Comparison of ENCODE assay signal across 10 cellular contexts in the genomic region with DNA sequence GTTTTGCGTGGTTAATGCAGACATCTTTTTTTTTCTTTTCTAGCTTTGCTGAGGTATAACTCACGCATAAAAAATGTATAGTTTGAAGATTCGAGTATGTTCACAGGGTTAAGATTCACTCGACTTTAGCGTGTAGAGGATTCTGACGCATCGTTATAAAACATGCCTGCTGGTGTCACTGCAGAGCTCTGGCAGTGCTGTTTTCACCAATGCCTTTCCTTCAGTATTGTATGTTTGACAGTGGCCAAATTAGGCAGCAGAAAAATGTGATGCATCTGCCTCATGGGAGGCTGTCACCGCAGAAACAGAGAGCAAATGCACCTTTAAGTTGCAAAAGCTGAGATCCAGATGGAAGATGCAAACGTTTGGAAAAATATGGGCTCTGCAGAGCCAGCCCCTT. TPM values are rescaled to one million over a fixed set of nuclear protein-coding genes. Genes with fewer than 3 reads are reported as not detected.
DNase-seq lines count a peak whose midpoint lies in the region; ATAC-seq, FAIRE-seq and TF ChIP-seq lines count a peak whose summit lies in the region.
"Had no signal": no experiment of that assay in that cellular context is flagged by ENCODE, and none has a peak within 500 bp of the region (broad histone marks: within the 10 kb centered on the region; RNA-seq: fewer than 3 reads in every experiment).

No MANE protein-coding gene starts in this region.

- no peak overlapping the region for H3K4me3 ChIP-seq in HepG2 (replicated peaks in 1 of 3; ENCODE audit: insufficient read depth in 1 of 3, low read depth in 2 of 3, low read length in 3 of 3)
- H3K4me3 ChIP-seq: BLaER1 had no signal

- peaks cover 0 to 3% of the 10 kb centered on the region in 2 experiments; a peak in 3 of 5 replicates for H3K27me3 ChIP-seq in HepG2 (ENCODE audit: control insufficient read depth in 1 of 2, insufficient read depth in 2 of 2, low read length in 2 of 2)
- H3K27me3 ChIP-seq: BLaER1 had no signal

- no peaks in the 10 kb centered on the region for H3K36me3 ChIP-seq in HepG2 (replicated peaks in 1 of 2; ENCODE audit: control insufficient read depth in 1 of 2, insufficient read depth in 2 of 2, low read length in 2 of 2)
- H3K36me3 ChIP-seq: BLaER1 had no signal

- peak; percentile 42 for DNase-seq in DMS53 (lab: John Stamatoyannopoulos, UW)
- no peak for DNase-seq in DMS53 treated with DMSO at 0.1 percent for 48 hours (lab: John Stamatoyannopoulos, UW; ENCODE audit: unreplicated experiment)
- DNase-seq in MV-4-11 (lab: John Stamatoyannopoulos, UW): peak; percentile 69
- peak; percentile 22 for DNase-seq in activated T-cell treated with anti-CD3 and anti-CD28 coated beads, Interleukin-2, amount 50 U/mL, for 4 hours
- DNase-seq in HepG2 (ENCODE audit: low spot score): peak; percentile 25

- no peak for TF ChIP-seq EP300 in HepG2 (IDR thresholded peaks at IDR 0.05; ENCODE audit: low read depth in 2 of 2, low read length in 2 of 2)
- no peak for TF ChIP-seq EP300 in HepG2 (CRISPR knock-in tag; IDR thresholded peaks at IDR 0.05; ENCODE audit: borderline replicate concordance)

- H3K27me3 Mint-ChIP-seq in activated T-cell treated with anti-CD3 and anti-CD28 coated beads, Interleukin-2, amount 50 U/mL, for 4 hours (ENCODE audit: low read depth): peaks cover 16% of the 10 kb centered on the region

- POLR2A ChIA-PET in HepG2 (lab: Yijun Ruan, JAX): no interaction called here

- peak; percentile 50; the same call in 1 of the 2 replicates for TF ChIP-seq RAD21 in HepG2 (CRISPR knock-in tag; IDR thresholded peaks at IDR 0.05)

- no peaks in the 10 kb centered on the region for H3K79me2 ChIP-seq in HepG2 (ENCODE audit: insufficient read depth, low read length)

- no peaks in the 10 kb centered on the region for H3K4me1 Mint-ChIP-seq in activated T-cell treated with anti-CD3 and anti-CD28 coated beads, Interleukin-2, amount 50 U/mL, for 4 hours (ENCODE audit: low read depth)

- peak; percentile 69 for TF ChIP-seq CTCF in HepG2 (CRISPR knock-in tag; IDR thresholded peaks at IDR 0.05)

- no peak overlapping the region for H3K4me3 Mint-ChIP-seq in activated T-cell treated with anti-CD3 and anti-CD28 coated beads, Interleukin-2, amount 50 U/mL, for 4 hours

- intact Hi-C loops in HepG2 (cut with micrococcal nuclease; ENCODE audit: unreplicated experiment): loop anchor here (1.0 kb wide), 2 partner anchors 127 to 268 kb away; no protein-coding TSS in a partner anchor

- peaks cover 5% of the 10 kb centered on the region for H3K9me3 Mint-ChIP-seq in activated T-cell treated with anti-CD3 and anti-CD28 coated beads, Interleukin-2, amount 50 U/mL, for 4 hours

- H2AFZ ChIP-seq in HepG2 (ENCODE audit: low read length): no peak overlapping the region

- no peaks in the 10 kb centered on the region for H3K9me3 ChIP-seq in HepG2 (ENCODE audit: low read length)
- H3K9me3 ChIP-seq: BLaER1 had no signal

- BruUV-seq in HepG2 (replicated peaks; lab: Mats Ljungman, UMichigan): no TSS peak

- no peaks in the 10 kb centered on the region for H3K36me3 Mint-ChIP-seq in activated T-cell treated with anti-CD3 and anti-CD28 coated beads, Interleukin-2, amount 50 U/mL, for 4 hours (ENCODE audit: insufficient read depth)

- H3K4me2 ChIP-seq in HepG2 (ENCODE audit: low read depth, low read length): no peak overlapping the region
- H3K4me2 ChIP-seq: BLaER1 had no signal

- no peaks in the 10 kb centered on the region for H3K4me1 ChIP-seq in HepG2 (ENCODE audit: insufficient read depth, low read length)
- H3K4me1 ChIP-seq: BLaER1 had no signal

- TF ChIP-seq POLR2A in HepG2 (IDR thresholded peaks at IDR 0.05; ENCODE audit: insufficient read depth in 1 of 2, low read depth in 2 of 2, low read length in 2 of 2): no peak

- 2% methylated on average over 9 of the region's 9 CpGs for WGBS in HepG2 (ENCODE audit: low lambda C conversion rate)

- in situ Hi-C loops in HepG2 (cut with HindIII; ENCODE audit: extremely low pct_ligation_motif_present, low pct_unique_long_range_greater_than_20kb): no loop called here

- peak; percentile 67 to 69 for ATAC-seq in activated T-cell treated with anti-CD3 and anti-CD28 coated beads, Interleukin-2, amount 50 U/mL, for 4 hours
- ATAC-seq in HepG2 (peak; percentile 95), GM19328 (IDR thresholded peaks at IDR 0.05; ENCODE audit: unreplicated experiment) (no peak), HG02870 (IDR thresholded peaks at IDR 0.05; ENCODE audit: unreplicated experiment) (no peak), HG03571 (IDR thresholded peaks at IDR 0.05; ENCODE audit: unreplicated experiment) (no peak)

- CTCF ChIA-PET in HepG2 (lab: Yijun Ruan, JAX; ENCODE audit: low intra/inter-chr PET ratio, low total read pairs): no interaction called here

- H3K9ac ChIP-seq in HepG2 (ENCODE audit: insufficient read depth, low read depth, low read length): no peak overlapping the region
- H3K9ac ChIP-seq: BLaER1 had no signal

- no peaks in the 10 kb centered on the region for H4K20me1 ChIP-seq in HepG2 (ENCODE audit: insufficient read depth, low read length)
- H4K20me1 ChIP-seq: BLaER1 had no signal

- no peak overlapping the region for H3K27ac ChIP-seq in HepG2 (ENCODE audit: extremely low read length, insufficient read depth, low read length)
- H3K27ac ChIP-seq: BLaER1 had no signal

- peak; percentile 82 for FAIRE-seq in HepG2 (lab: Jason Lieb, UNC)
- FAIRE-seq: TTC549 had no signal

RNA-seq across cellular contexts. Expression of gene SIRPB2, which starts 18.0 kb away (rescaled TPM):
- not detected for total RNA-seq in activated T-cell treated with anti-CD3 and anti-CD28 coated beads, Interleukin-2, amount 50 U/mL, for 4 hours
- not detected in 2 replicates for total RNA-seq in HepG2 (2016; rRNA removed; fragmentation: Illumina TruSeq; extraction: Trizol)
- not detected in 2 replicates for total RNA-seq in HepG2 (2016; cell fraction: cytosol; rRNA removed; fragmentation: Illumina TruSeq; extraction: Trizol; ENCODE audit: low read depth)
- not detected in 2 replicates for total RNA-seq in HepG2 (2016; cell fraction: insoluble cytoplasmic fraction; rRNA removed; fragmentation: Illumina TruSeq; extraction: Trizol)
- not detected in 2 replicates for total RNA-seq in HepG2 (2016; cell fraction: membrane; rRNA removed; fragmentation: Illumina TruSeq; extraction: Trizol)
- not detected in 2 replicates for total RNA-seq in HepG2 (2016; cell fraction: nucleus; rRNA removed; fragmentation: Illumina TruSeq; extraction: Trizol)
- not detected in 2 replicates for polyA plus RNA-seq in HepG2 (2011; rRNA removed)
- not detected in 2 replicates for polyA plus RNA-seq in HepG2 (2011; cell fraction: cytosol; rRNA removed)
- polyA plus RNA-seq in HepG2 (2011; cell fraction: nucleus; rRNA removed): not detected in 2 replicates
- not detected in 2 replicates for polyA plus RNA-seq in HepG2 (2012)
- not detected in 2 replicates for polyA plus RNA-seq in HepG2 (2016; cell fraction: cytosol; fragmentation: Illumina TruSeq; extraction: Trizol; ENCODE audit: low read depth)
- not detected in 2 replicates for polyA plus RNA-seq in HepG2 (2016; cell fraction: insoluble cytoplasmic fraction; fragmentation: Illumina TruSeq; extraction: Trizol; ENCODE audit: low read depth)
- not detected in 2 replicates for polyA plus RNA-seq in HepG2 (2016; cell fraction: membrane; fragmentation: Illumina TruSeq; extraction: Trizol; ENCODE audit: low read depth)
- polyA plus RNA-seq in HepG2 (2016; cell fraction: nucleus; fragmentation: Illumina TruSeq; extraction: Trizol; ENCODE audit: insufficient read depth, low read depth): not detected in 2 replicates
- polyA minus RNA-seq in HepG2 (2011; rRNA and poly(A)+ RNA removed; ENCODE audit: low replicate concordance): not detected in 2 replicates
- polyA minus RNA-seq in HepG2 (2011; cell fraction: cytosol; rRNA and poly(A)+ RNA removed): not detected in 2 replicates
- polyA minus RNA-seq in HepG2 (2011; cell fraction: nucleus; rRNA and poly(A)+ RNA removed): not detected in 2 replicates

RNA-seq across cellular contexts. Expression of gene NSFL1C, which starts 42.6 kb away (rescaled TPM):
- total RNA-seq in activated T-cell treated with anti-CD3 and anti-CD28 coated beads, Interleukin-2, amount 50 U/mL, for 4 hours: 100 to 1,000 TPM; 193 to 218 (median 208) TPM
- 62.7 and 74.0 TPM in 2 replicates for total RNA-seq in HepG2 (2016; rRNA removed; fragmentation: Illumina TruSeq; extraction: Trizol)
- total RNA-seq in HepG2 (2016; cell fraction: cytosol; rRNA removed; fragmentation: Illumina TruSeq; extraction: Trizol; ENCODE audit: low read depth): 27.0 and 31.9 TPM in 2 replicates
- total RNA-seq in HepG2 (2016; cell fraction: insoluble cytoplasmic fraction; rRNA removed; fragmentation: Illumina TruSeq; extraction: Trizol): 67.3 and 70.8 TPM in 2 replicates
- total RNA-seq in HepG2 (2016; cell fraction: membrane; rRNA removed; fragmentation: Illumina TruSeq; extraction: Trizol): 34.0 and 35.0 TPM in 2 replicates
- total RNA-seq in HepG2 (2016; cell fraction: nucleus; rRNA removed; fragmentation: Illumina TruSeq; extraction: Trizol): 57.9 and 59.7 TPM in 2 replicates
- 22.9 and 31.9 TPM in 2 replicates for polyA plus RNA-seq in HepG2 (2011; rRNA removed)
- polyA plus RNA-seq in HepG2 (2011; cell fraction: cytosol; rRNA removed): 24.0 and 30.9 TPM in 2 replicates
- polyA plus RNA-seq in HepG2 (2011; cell fraction: nucleus; rRNA removed): 94.8 and 100 TPM in 2 replicates
- polyA plus RNA-seq in HepG2 (2012): 82.3 and 83.4 TPM in 2 replicates
- 54.9 and 58.8 TPM in 2 replicates for polyA plus RNA-seq in HepG2 (2016; cell fraction: cytosol; fragmentation: Illumina TruSeq; extraction: Trizol; ENCODE audit: low read depth)
- polyA plus RNA-seq in HepG2 (2016; cell fraction: insoluble cytoplasmic fraction; fragmentation: Illumina TruSeq; extraction: Trizol; ENCODE audit: low read depth): 139 and 153 TPM in 2 replicates
- 55.7 and 56.7 TPM in 2 replicates for polyA plus RNA-seq in HepG2 (2016; cell fraction: membrane; fragmentation: Illumina TruSeq; extraction: Trizol; ENCODE audit: low read depth)
- 105 and 116 TPM in 2 replicates for polyA plus RNA-seq in HepG2 (2016; cell fraction: nucleus; fragmentation: Illumina TruSeq; extraction: Trizol; ENCODE audit: insufficient read depth, low read depth)
- polyA minus RNA-seq in HepG2 (2011; rRNA and poly(A)+ RNA removed; ENCODE audit: low replicate concordance): 23.6 and 36.6 TPM in 2 replicates
- 11.3 and 16.5 TPM in 2 replicates for polyA minus RNA-seq in HepG2 (2011; cell fraction: cytosol; rRNA and poly(A)+ RNA removed)
- polyA minus RNA-seq in HepG2 (2011; cell fraction: nucleus; rRNA and poly(A)+ RNA removed): 149 and 165 TPM in 2 replicates

RNA-seq across cellular contexts. Expression of gene SIRPD, which starts 48.3 kb away (rescaled TPM):
- total RNA-seq in activated T-cell treated with anti-CD3 and anti-CD28 coated beads, Interleukin-2, amount 50 U/mL, for 4 hours: not detected
- not detected in 2 replicates for total RNA-seq in HepG2 (2016; rRNA removed; fragmentation: Illumina TruSeq; extraction: Trizol)
- not detected in 2 replicates for total RNA-seq in HepG2 (2016; cell fraction: cytosol; rRNA removed; fragmentation: Illumina TruSeq; extraction: Trizol; ENCODE audit: low read depth)
- total RNA-seq in HepG2 (2016; cell fraction: insoluble cytoplasmic fraction; rRNA removed; fragmentation: Illumina TruSeq; extraction: Trizol): not detected in 2 replicates
- not detected in 2 replicates for total RNA-seq in HepG2 (2016; cell fraction: membrane; rRNA removed; fragmentation: Illumina TruSeq; extraction: Trizol)
- total RNA-seq in HepG2 (2016; cell fraction: nucleus; rRNA removed; fragmentation: Illumina TruSeq; extraction: Trizol): not detected in 2 replicates
- polyA plus RNA-seq in HepG2 (2011; rRNA removed): not detected in 2 replicates
- not detected in 2 replicates for polyA plus RNA-seq in HepG2 (2011; cell fraction: cytosol; rRNA removed)
- not detected in 2 replicates for polyA plus RNA-seq in HepG2 (2011; cell fraction: nucleus; rRNA removed)
- not detected in 2 replicates for polyA plus RNA-seq in HepG2 (2012)
- not detected in 2 replicates for polyA plus RNA-seq in HepG2 (2016; cell fraction: cytosol; fragmentation: Illumina TruSeq; extraction: Trizol; ENCODE audit: low read depth)
- not detected in 2 replicates for polyA plus RNA-seq in HepG2 (2016; cell fraction: insoluble cytoplasmic fraction; fragmentation: Illumina TruSeq; extraction: Trizol; ENCODE audit: low read depth)
- not detected in 2 replicates for polyA plus RNA-seq in HepG2 (2016; cell fraction: membrane; fragmentation: Illumina TruSeq; extraction: Trizol; ENCODE audit: low read depth)
- polyA plus RNA-seq in HepG2 (2016; cell fraction: nucleus; fragmentation: Illumina TruSeq; extraction: Trizol; ENCODE audit: insufficient read depth, low read depth): not detected in 2 replicates
- not detected in 2 replicates for polyA minus RNA-seq in HepG2 (2011; rRNA and poly(A)+ RNA removed; ENCODE audit: low replicate concordance)
- polyA minus RNA-seq in HepG2 (2011; cell fraction: cytosol; rRNA and poly(A)+ RNA removed): not detected in 2 replicates
- polyA minus RNA-seq in HepG2 (2011; cell fraction: nucleus; rRNA and poly(A)+ RNA removed): not detected in 2 replicates

Comparison
In these comparisons a context has a peak if more than half of its experiments do, and no peak if none do; other contexts are left out.
1. ATAC-seq: peak in activated T-cell treated with anti-CD3 and anti-CD28 coated beads, Interleukin-2, amount 50 U/mL, for 4 hours (2 of 2) and HepG2 (single experiment); none in GM19328 (single experiment), HG02870 (single experiment) and HG03571 (single experiment).